In the genomic region with DNA sequence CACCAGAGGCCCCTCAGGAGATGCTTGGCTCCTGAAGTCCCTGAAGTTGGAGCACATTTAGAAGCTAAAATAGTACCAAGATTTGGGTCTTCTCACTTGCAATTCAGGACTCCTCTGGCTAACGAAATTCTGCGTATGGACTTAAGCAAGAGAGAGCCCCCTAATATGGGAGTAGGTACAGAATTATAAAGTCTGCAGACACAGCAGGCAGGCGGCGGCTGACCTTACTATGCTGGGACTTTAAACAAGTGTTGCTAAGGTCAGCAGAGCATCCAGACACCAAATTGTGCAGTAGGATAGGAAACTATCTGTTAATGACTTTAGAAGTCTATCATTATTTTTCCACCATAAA, we compare ENCODE assay signal across 10 cellular contexts.
"Had no signal": no experiment of that assay in that cellular context is flagged by ENCODE, and none has a peak within 500 bp of the region (broad histone marks: within the 10 kb centered on the region; RNA-seq: fewer than 3 reads in every experiment).

No MANE protein-coding gene starts in this region.

- H3K9ac ChIP-seq: parathyroid adenoma had no signal

- DNase-seq: esophagus squamous epithelium had no signal

- H3K27ac Mint-ChIP-seq: activated CD4-positive, alpha-beta T cell treated with anti-CD3 and anti-CD28 coated beads, Interleukin-2, amount 10 ng/mL, durations not matched to agents 7 days and 5 days; activated naive CD4-positive, alpha-beta T cell treated with anti-CD3 and anti-CD28 coated beads, Interleukin-2, amount 50 U/mL, for 24 hours; memory B cell had no signal

- H3K4me3 Mint-ChIP-seq: activated CD4-positive, alpha-beta T cell treated with anti-CD3 and anti-CD28 coated beads, Interleukin-2, amount 10 ng/mL, durations not matched to agents 7 days and 5 days; activated naive CD4-positive, alpha-beta T cell treated with anti-CD3 and anti-CD28 coated beads, Interleukin-2, amount 50 U/mL, for 24 hours; memory B cell had no signal

- H3K27ac ChIP-seq: breast epithelium, esophagus squamous epithelium, foreskin keratinocyte, heart left ventricle, parathyroid adenoma, skin epidermis, tibial artery had no signal

- H3K27me3 ChIP-seq: breast epithelium had no signal

- H3K9me3 Mint-ChIP-seq: activated CD4-positive, alpha-beta T cell treated with anti-CD3 and anti-CD28 coated beads, Interleukin-2, amount 10 ng/mL, durations not matched to agents 7 days and 5 days; activated naive CD4-positive, alpha-beta T cell treated with anti-CD3 and anti-CD28 coated beads, Interleukin-2, amount 50 U/mL, for 24 hours; memory B cell had no signal

- H3K36me3 ChIP-seq: breast epithelium, esophagus squamous epithelium, heart left ventricle, tibial artery had no signal

- H3K36me3 Mint-ChIP-seq: activated naive CD4-positive, alpha-beta T cell treated with anti-CD3 and anti-CD28 coated beads, Interleukin-2, amount 50 U/mL, for 24 hours; memory B cell had no signal

- H3K4me3 ChIP-seq: breast epithelium, esophagus squamous epithelium, heart left ventricle, skin epidermis, tibial artery had no signal

- H3K4me1 ChIP-seq: foreskin keratinocyte, parathyroid adenoma had no signal

- H3K4me1 Mint-ChIP-seq: activated naive CD4-positive, alpha-beta T cell treated with anti-CD3 and anti-CD28 coated beads, Interleukin-2, amount 50 U/mL, for 24 hours; memory B cell had no signal

- H3K9me3 ChIP-seq: breast epithelium, esophagus squamous epithelium, heart left ventricle, tibial artery had no signal
